ENCODE assay signal across 22 cellular contexts in the genomic region with DNA sequence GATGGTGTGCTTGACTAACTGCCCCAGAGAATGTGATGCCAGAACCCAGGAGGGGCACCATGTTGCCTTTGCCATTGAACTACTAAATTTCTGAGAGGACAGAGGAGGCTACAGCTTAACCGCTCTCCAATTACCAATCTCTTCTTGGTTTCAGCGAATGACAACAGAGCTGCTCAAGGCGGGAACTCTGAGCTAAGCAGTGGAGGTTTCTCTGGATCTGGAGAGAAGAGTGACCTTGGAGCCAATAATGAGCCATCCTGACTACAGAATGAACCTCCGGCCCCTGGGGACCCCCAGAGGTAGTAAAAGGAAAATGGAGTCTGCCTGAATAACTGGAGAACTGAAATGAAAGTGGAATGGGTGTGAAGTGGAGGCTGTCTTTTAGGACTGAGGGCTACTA.
"Had no signal": no experiment of that assay in that cellular context is flagged by ENCODE, and none has a peak within 500 bp of the region (broad histone marks: within the 10 kb centered on the region; RNA-seq: fewer than 3 reads in every experiment).

No MANE protein-coding gene starts in this region.

- H3K27me3 Mint-ChIP-seq: naive B cell had no signal

- H3K4me3 Mint-ChIP-seq: naive B cell; nephron; stimulated activated effector memory CD8-positive, alpha-beta T cell treated with anti-CD3 and anti-CD28 coated beads, Interleukin-12 subunit alpha, Interleukin-12 subunit beta, amount 100 ng/mL, for 72 hours had no signal

- H3K9me3 Mint-ChIP-seq: naive B cell; stimulated activated effector memory CD8-positive, alpha-beta T cell treated with anti-CD3 and anti-CD28 coated beads, Interleukin-12 subunit alpha, Interleukin-12 subunit beta, amount 100 ng/mL, for 72 hours had no signal

- ATAC-seq: gastroesophageal sphincter; left colon; left ventricle myocardium superior; right lobe of liver; stimulated activated naive CD8-positive, alpha-beta T cell treated with anti-CD3 and anti-CD28 coated beads, Interleukin-15, Interleukin-2, amounts not matched to agents 100 U/mL and 50 U/mL, for 24 hours had no signal

- H3K79me2 ChIP-seq: parathyroid adenoma had no signal

- DNase-seq: cortex of kidney; dorsolateral prefrontal cortex; effector CD8-positive, alpha-beta T cell; left colon; left ventricle myocardium superior; mesendoderm; naive B cell; psoas muscle; retina; right lobe of liver; stimulated activated CD4-positive, alpha-beta T cell treated with anti-CD3 and anti-CD28 coated beads, Interleukin-4, amount 100 ng/mL, for 1 hour; stimulated activated CD8-positive, alpha-beta memory T cell treated with anti-CD3 and anti-CD28 coated beads, Interleukin-4, amount 100 ng/mL, for 48 hours; stimulated activated naive CD8-positive, alpha-beta T cell treated with anti-CD3 and anti-CD28 coated beads, Interleukin-15, Interleukin-2, amounts not matched to agents 100 U/mL and 50 U/mL, for 24 hours; tibial artery; upper lobe of right lung had no signal

- H3K4me3 ChIP-seq: dorsolateral prefrontal cortex, esophagus muscularis mucosa, gastroesophageal sphincter, lung, psoas muscle, right lobe of liver, tibial artery, upper lobe of right lung, vagina had no signal

- H3K4me1 ChIP-seq: right lobe of liver, tibial artery, upper lobe of right lung had no signal

- H2AFZ ChIP-seq: parathyroid adenoma had no signal

- H3K9ac ChIP-seq: parathyroid adenoma had no signal

- H3K27ac Mint-ChIP-seq: nephron; stimulated activated effector memory CD8-positive, alpha-beta T cell treated with anti-CD3 and anti-CD28 coated beads, Interleukin-12 subunit alpha, Interleukin-12 subunit beta, amount 100 ng/mL, for 72 hours had no signal

- H3K27ac ChIP-seq: dorsolateral prefrontal cortex, esophagus muscularis mucosa, gastroesophageal sphincter, parathyroid adenoma, psoas muscle, right lobe of liver, tibial artery, upper lobe of right lung, vagina had no signal

- H3K27me3 ChIP-seq: dorsolateral prefrontal cortex, esophagus muscularis mucosa, gastroesophageal sphincter, right lobe of liver, tibial artery, upper lobe of right lung, vagina had no signal

- H3K9me3 ChIP-seq: esophagus muscularis mucosa, gastroesophageal sphincter, psoas muscle, right lobe of liver, tibial artery, upper lobe of right lung, vagina had no signal
